ENCODE assay signal across 2 cellular contexts in the genomic region with DNA sequence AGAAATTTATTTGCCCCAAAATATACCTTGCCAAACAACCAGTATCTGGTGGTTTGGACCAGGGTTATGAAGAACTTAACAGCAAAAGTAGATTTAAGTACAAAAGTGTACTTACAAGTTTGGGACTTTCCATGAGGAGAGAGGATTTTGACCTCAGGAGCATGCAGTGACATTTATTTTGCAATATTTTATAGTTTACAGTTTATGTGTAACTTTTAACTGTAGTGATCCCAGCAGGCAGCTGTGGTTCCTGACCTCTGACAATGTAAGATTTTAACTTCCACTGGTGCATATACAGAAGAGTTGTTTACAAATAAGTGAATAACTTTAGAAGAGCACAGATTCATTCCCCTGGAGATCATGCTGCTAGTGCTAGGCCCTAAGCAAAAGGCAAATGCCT.
TF ChIP-seq lines count a peak whose summit lies in the region.

No MANE protein-coding gene starts in this region.

TF ChIP-seq in IMR-90, 13 proteins besides CTCF, POLR2A, EP300 and RAD21:
- TF ChIP-seq RCOR1 (IDR thresholded peaks at IDR 0.05; ENCODE audit: insufficient replicate concordance, low read length) (no peak), BHLHE40 (IDR thresholded peaks at IDR 0.05; ENCODE audit: low read depth, low read length) (no peak), SMC3 (IDR thresholded peaks at IDR 0.05; ENCODE audit: low read depth, low read length) (no peak), NFE2L2 (IDR thresholded peaks at IDR 0.05; ENCODE audit: low read depth, low read length) (no peak), CHD1 (IDR thresholded peaks at IDR 0.05; ENCODE audit: low read depth, low read length) (no peak), RFX5 (IDR thresholded peaks at IDR 0.05; ENCODE audit: low read depth, low read length) (no peak), CEBPB (IDR thresholded peaks at IDR 0.05; ENCODE audit: low read depth, low read length) (no peak), FOS (IDR thresholded peaks at IDR 0.05; ENCODE audit: low read depth, low read length) (no peak), MAZ (IDR thresholded peaks at IDR 0.05; ENCODE audit: borderline replicate concordance, low read depth, low read length) (no peak), MAFK (IDR thresholded peaks at IDR 0.05; ENCODE audit: low read depth, low read length) (no peak), MXI1 (IDR thresholded peaks at IDR 0.05; ENCODE audit: borderline replicate concordance, low read depth, low read length) (no peak)
- TF ChIP-seq, protein P1, sequence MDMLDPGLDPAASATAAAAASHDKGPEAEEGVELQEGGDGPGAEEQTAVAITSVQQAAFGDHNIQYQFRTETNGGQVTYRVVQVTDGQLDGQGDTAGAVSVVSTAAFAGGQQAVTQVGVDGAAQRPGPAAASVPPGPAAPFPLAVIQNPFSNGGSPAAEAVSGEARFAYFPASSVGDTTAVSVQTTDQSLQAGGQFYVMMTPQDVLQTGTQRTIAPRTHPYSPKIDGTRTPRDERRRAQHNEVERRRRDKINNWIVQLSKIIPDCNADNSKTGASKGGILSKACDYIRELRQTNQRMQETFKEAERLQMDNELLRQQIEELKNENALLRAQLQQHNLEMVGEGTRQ (IDR thresholded peaks at IDR 0.05; ENCODE audit: low read depth, low read length): no peak
- TF ChIP-seq, protein P2, sequence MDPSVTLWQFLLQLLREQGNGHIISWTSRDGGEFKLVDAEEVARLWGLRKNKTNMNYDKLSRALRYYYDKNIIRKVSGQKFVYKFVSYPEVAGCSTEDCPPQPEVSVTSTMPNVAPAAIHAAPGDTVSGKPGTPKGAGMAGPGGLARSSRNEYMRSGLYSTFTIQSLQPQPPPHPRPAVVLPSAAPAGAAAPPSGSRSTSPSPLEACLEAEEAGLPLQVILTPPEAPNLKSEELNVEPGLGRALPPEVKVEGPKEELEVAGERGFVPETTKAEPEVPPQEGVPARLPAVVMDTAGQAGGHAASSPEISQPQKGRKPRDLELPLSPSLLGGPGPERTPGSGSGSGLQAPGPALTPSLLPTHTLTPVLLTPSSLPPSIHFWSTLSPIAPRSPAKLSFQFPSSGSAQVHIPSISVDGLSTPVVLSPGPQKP (IDR thresholded peaks at IDR 0.05; ENCODE audit: borderline replicate concordance, low read depth, low read length): no peak

TF ChIP-seq in H1, 55 proteins besides CTCF, POLR2A, EP300 and RAD21:
- no peak for TF ChIP-seq JUN (IDR thresholded peaks at IDR 0.05; ENCODE audit: low read depth, low read length)
- TF ChIP-seq, protein P3, sequence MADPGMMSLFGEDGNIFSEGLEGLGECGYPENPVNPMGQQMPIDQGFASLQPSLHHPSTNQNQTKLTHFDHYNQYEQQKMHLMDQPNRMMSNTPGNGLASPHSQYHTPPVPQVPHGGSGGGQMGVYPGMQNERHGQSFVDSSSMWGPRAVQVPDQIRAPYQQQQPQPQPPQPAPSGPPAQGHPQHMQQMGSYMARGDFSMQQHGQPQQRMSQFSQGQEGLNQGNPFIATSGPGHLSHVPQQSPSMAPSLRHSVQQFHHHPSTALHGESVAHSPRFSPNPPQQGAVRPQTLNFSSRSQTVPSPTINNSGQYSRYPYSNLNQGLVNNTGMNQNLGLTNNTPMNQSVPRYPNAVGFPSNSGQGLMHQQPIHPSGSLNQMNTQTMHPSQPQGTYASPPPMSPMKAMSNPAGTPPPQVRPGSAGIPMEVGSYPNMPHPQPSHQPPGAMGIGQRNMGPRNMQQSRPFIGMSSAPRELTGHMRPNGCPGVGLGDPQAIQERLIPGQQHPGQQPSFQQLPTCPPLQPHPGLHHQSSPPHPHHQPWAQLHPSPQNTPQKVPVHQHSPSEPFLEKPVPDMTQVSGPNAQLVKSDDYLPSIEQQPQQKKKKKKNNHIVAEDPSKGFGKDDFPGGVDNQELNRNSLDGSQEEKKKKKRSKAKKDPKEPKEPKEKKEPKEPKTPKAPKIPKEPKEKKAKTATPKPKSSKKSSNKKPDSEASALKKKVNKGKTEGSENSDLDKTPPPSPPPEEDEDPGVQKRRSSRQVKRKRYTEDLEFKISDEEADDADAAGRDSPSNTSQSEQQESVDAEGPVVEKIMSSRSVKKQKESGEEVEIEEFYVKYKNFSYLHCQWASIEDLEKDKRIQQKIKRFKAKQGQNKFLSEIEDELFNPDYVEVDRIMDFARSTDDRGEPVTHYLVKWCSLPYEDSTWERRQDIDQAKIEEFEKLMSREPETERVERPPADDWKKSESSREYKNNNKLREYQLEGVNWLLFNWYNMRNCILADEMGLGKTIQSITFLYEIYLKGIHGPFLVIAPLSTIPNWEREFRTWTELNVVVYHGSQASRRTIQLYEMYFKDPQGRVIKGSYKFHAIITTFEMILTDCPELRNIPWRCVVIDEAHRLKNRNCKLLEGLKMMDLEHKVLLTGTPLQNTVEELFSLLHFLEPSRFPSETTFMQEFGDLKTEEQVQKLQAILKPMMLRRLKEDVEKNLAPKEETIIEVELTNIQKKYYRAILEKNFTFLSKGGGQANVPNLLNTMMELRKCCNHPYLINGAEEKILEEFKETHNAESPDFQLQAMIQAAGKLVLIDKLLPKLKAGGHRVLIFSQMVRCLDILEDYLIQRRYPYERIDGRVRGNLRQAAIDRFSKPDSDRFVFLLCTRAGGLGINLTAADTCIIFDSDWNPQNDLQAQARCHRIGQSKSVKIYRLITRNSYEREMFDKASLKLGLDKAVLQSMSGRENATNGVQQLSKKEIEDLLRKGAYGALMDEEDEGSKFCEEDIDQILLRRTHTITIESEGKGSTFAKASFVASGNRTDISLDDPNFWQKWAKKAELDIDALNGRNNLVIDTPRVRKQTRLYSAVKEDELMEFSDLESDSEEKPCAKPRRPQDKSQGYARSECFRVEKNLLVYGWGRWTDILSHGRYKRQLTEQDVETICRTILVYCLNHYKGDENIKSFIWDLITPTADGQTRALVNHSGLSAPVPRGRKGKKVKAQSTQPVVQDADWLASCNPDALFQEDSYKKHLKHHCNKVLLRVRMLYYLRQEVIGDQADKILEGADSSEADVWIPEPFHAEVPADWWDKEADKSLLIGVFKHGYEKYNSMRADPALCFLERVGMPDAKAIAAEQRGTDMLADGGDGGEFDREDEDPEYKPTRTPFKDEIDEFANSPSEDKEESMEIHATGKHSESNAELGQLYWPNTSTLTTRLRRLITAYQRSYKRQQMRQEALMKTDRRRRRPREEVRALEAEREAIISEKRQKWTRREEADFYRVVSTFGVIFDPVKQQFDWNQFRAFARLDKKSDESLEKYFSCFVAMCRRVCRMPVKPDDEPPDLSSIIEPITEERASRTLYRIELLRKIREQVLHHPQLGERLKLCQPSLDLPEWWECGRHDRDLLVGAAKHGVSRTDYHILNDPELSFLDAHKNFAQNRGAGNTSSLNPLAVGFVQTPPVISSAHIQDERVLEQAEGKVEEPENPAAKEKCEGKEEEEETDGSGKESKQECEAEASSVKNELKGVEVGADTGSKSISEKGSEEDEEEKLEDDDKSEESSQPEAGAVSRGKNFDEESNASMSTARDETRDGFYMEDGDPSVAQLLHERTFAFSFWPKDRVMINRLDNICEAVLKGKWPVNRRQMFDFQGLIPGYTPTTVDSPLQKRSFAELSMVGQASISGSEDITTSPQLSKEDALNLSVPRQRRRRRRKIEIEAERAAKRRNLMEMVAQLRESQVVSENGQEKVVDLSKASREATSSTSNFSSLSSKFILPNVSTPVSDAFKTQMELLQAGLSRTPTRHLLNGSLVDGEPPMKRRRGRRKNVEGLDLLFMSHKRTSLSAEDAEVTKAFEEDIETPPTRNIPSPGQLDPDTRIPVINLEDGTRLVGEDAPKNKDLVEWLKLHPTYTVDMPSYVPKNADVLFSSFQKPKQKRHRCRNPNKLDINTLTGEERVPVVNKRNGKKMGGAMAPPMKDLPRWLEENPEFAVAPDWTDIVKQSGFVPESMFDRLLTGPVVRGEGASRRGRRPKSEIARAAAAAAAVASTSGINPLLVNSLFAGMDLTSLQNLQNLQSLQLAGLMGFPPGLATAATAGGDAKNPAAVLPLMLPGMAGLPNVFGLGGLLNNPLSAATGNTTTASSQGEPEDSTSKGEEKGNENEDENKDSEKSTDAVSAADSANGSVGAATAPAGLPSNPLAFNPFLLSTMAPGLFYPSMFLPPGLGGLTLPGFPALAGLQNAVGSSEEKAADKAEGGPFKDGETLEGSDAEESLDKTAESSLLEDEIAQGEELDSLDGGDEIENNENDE (IDR thresholded peaks at IDR 0.05; ENCODE audit: insufficient replicate concordance, low read length): no peak
